Comparison of ENCODE assay signal across 14 cellular contexts in genomic region chr4:102553982-102554381, GRCh38. TPM values are rescaled to one million over a fixed set of nuclear protein-coding genes. Genes with fewer than 3 reads are reported as not detected.
A peak's percentile ranks its signal among the peaks of the same experiment; 100 is the strongest.
DNase-seq lines count a peak whose midpoint lies in the region; ATAC-seq lines count a peak whose summit lies in the region.
"Had no signal": no experiment of that assay in that cellular context is flagged by ENCODE, and none has a peak within 500 bp of the region (broad histone marks: within the 10 kb centered on the region; RNA-seq: fewer than 3 reads in every experiment).

No MANE protein-coding gene starts in this region.

- H3K9me3 ChIP-seq in Karpas-422 (ENCODE audit: low read length): no peaks in the 10 kb centered on the region
- H3K9me3 ChIP-seq: HAP-1 had no signal

- H3K4me3 Mint-ChIP-seq in activated naive CD4-positive, alpha-beta T cell treated with anti-CD3 and anti-CD28 coated beads, Interleukin-2, amount 50 U/mL, for 24 hours: peak overlapping the region; percentile 74
- H3K4me3 Mint-ChIP-seq in activated T-helper 1 cell treated with anti-CD3 and anti-CD28 coated beads, Interleukin-12 subunit alpha, Interleukin-12 subunit beta, Interleukin-2, Interleukin-4 antibody, amounts not matched to agents 30 ng/mL and 10 ng/mL and 1 ng/mL, durations not matched to agents 14 hours and 24 hours and 36 hours: peak overlapping the region; percentile 27
- no peak overlapping the region for H3K4me3 Mint-ChIP-seq in stimulated activated effector memory CD8-positive, alpha-beta T cell treated with anti-CD3 and anti-CD28 coated beads, Interleukin-12 subunit alpha, Interleukin-12 subunit beta, amount 100 ng/mL, for 72 hours
- H3K4me3 Mint-ChIP-seq: central memory CD8-positive, alpha-beta T cell; mesothelial cell of epicardium had no signal

- no peaks in the 10 kb centered on the region for H3K27me3 Mint-ChIP-seq in activated naive CD4-positive, alpha-beta T cell treated with anti-CD3 and anti-CD28 coated beads, Interleukin-2, amount 50 U/mL, for 24 hours
- H3K27me3 Mint-ChIP-seq in activated T-helper 1 cell treated with anti-CD3 and anti-CD28 coated beads, Interleukin-12 subunit alpha, Interleukin-12 subunit beta, Interleukin-2, Interleukin-4 antibody, amounts not matched to agents 30 ng/mL and 10 ng/mL and 1 ng/mL, durations not matched to agents 14 hours and 24 hours and 36 hours (ENCODE audit: insufficient read depth): no peaks in the 10 kb centered on the region
- H3K27me3 Mint-ChIP-seq: central memory CD8-positive, alpha-beta T cell had no signal

- H3K9me3 Mint-ChIP-seq in activated naive CD4-positive, alpha-beta T cell treated with anti-CD3 and anti-CD28 coated beads, Interleukin-2, amount 50 U/mL, for 24 hours: no peaks in the 10 kb centered on the region
- no peaks in the 10 kb centered on the region for H3K9me3 Mint-ChIP-seq in activated T-helper 1 cell treated with anti-CD3 and anti-CD28 coated beads, Interleukin-12 subunit alpha, Interleukin-12 subunit beta, Interleukin-2, Interleukin-4 antibody, amounts not matched to agents 30 ng/mL and 10 ng/mL and 1 ng/mL, durations not matched to agents 14 hours and 24 hours and 36 hours
- no peaks in the 10 kb centered on the region for H3K9me3 Mint-ChIP-seq in stimulated activated effector memory CD8-positive, alpha-beta T cell treated with anti-CD3 and anti-CD28 coated beads, Interleukin-12 subunit alpha, Interleukin-12 subunit beta, amount 100 ng/mL, for 72 hours
- H3K9me3 Mint-ChIP-seq: central memory CD8-positive, alpha-beta T cell; mesothelial cell of epicardium had no signal

- H3K36me3 ChIP-seq in Karpas-422 (ENCODE audit: insufficient read depth, low read length): no peaks in the 10 kb centered on the region
- H3K36me3 ChIP-seq: HAP-1 had no signal

- no peak overlapping the region for H3K27ac ChIP-seq in Karpas-422 (ENCODE audit: low read length)

- ATAC-seq in stimulated activated effector memory CD8-positive, alpha-beta T cell treated with anti-CD3 and anti-CD28 coated beads, Interleukin-12 subunit alpha, Interleukin-12 subunit beta, amount 100 ng/mL, for 72 hours: peak; percentile 71

- H3K79me2 ChIP-seq in Karpas-422 (ENCODE audit: low read length): no peaks in the 10 kb centered on the region

- H3K4me1 ChIP-seq in Karpas-422 (ENCODE audit: low read length): peaks cover 4% of the 10 kb centered on the region; the same call in 1 of the 2 replicates

- H3K4me2 ChIP-seq in Karpas-422 (ENCODE audit: low read depth, low read length, poor library complexity, severe bottlenecking): no peak overlapping the region

- H3K9me2 ChIP-seq in Karpas-422 (replicated peaks; ENCODE audit: insufficient read depth, low read length): no peaks in the 10 kb centered on the region

- no peak overlapping the region for H3K4me3 ChIP-seq in Karpas-422 (ENCODE audit: low read length)
- H3K4me3 ChIP-seq: HAP-1 had no signal

- no peak overlapping the region for H3K9ac ChIP-seq in Karpas-422 (ENCODE audit: low read length)

- H3K36me3 Mint-ChIP-seq in activated naive CD4-positive, alpha-beta T cell treated with anti-CD3 and anti-CD28 coated beads, Interleukin-2, amount 50 U/mL, for 24 hours: peaks cover 40% of the 10 kb centered on the region
- peaks cover 34% of the 10 kb centered on the region for H3K36me3 Mint-ChIP-seq in activated T-helper 1 cell treated with anti-CD3 and anti-CD28 coated beads, Interleukin-12 subunit alpha, Interleukin-12 subunit beta, Interleukin-2, Interleukin-4 antibody, amounts not matched to agents 30 ng/mL and 10 ng/mL and 1 ng/mL, durations not matched to agents 14 hours and 24 hours and 36 hours (ENCODE audit: low read depth)
- H3K36me3 Mint-ChIP-seq in stimulated activated effector memory CD8-positive, alpha-beta T cell treated with anti-CD3 and anti-CD28 coated beads, Interleukin-12 subunit alpha, Interleukin-12 subunit beta, amount 100 ng/mL, for 72 hours: peaks cover 55% of the 10 kb centered on the region
- H3K36me3 Mint-ChIP-seq: mesothelial cell of epicardium had no signal

- intact Hi-C loops in activated T-helper 1 cell treated with anti-CD3 and anti-CD28 coated beads, Interleukin-12 subunit alpha, Interleukin-12 subunit beta, Interleukin-2, Interleukin-4 antibody, amounts not matched to agents 30 ng/mL and 10 ng/mL and 1 ng/mL, durations not matched to agents 14 hours and 24 hours and 36 hours (cut with micrococcal nuclease): loop anchor here (2.0 kb wide), 1 partner anchor 19 kb away; no protein-coding TSS in a partner anchor
- intact Hi-C loops in posterior vena cava (cut with DNase I): no loop called here

- no peak overlapping the region for H2AFZ ChIP-seq in Karpas-422 (ENCODE audit: low read length)

- no peaks in the 10 kb centered on the region for H3K27me3 ChIP-seq in Karpas-422 (ENCODE audit: low read length)

- peak overlapping the region; percentile 95 for H3K27ac Mint-ChIP-seq in activated naive CD4-positive, alpha-beta T cell treated with anti-CD3 and anti-CD28 coated beads, Interleukin-2, amount 50 U/mL, for 24 hours
- H3K27ac Mint-ChIP-seq in activated T-helper 1 cell treated with anti-CD3 and anti-CD28 coated beads, Interleukin-12 subunit alpha, Interleukin-12 subunit beta, Interleukin-2, Interleukin-4 antibody, amounts not matched to agents 30 ng/mL and 10 ng/mL and 1 ng/mL, durations not matched to agents 14 hours and 24 hours and 36 hours: no peak overlapping the region
- H3K27ac Mint-ChIP-seq in stimulated activated effector memory CD8-positive, alpha-beta T cell treated with anti-CD3 and anti-CD28 coated beads, Interleukin-12 subunit alpha, Interleukin-12 subunit beta, amount 100 ng/mL, for 72 hours: no peak overlapping the region
- H3K27ac Mint-ChIP-seq: mesothelial cell of epicardium had no signal

- peaks cover 53% of the 10 kb centered on the region for H3K4me1 Mint-ChIP-seq in activated naive CD4-positive, alpha-beta T cell treated with anti-CD3 and anti-CD28 coated beads, Interleukin-2, amount 50 U/mL, for 24 hours
- peaks cover 51% of the 10 kb centered on the region for H3K4me1 Mint-ChIP-seq in activated T-helper 1 cell treated with anti-CD3 and anti-CD28 coated beads, Interleukin-12 subunit alpha, Interleukin-12 subunit beta, Interleukin-2, Interleukin-4 antibody, amounts not matched to agents 30 ng/mL and 10 ng/mL and 1 ng/mL, durations not matched to agents 14 hours and 24 hours and 36 hours (ENCODE audit: low read depth)
- H3K4me1 Mint-ChIP-seq in stimulated activated effector memory CD8-positive, alpha-beta T cell treated with anti-CD3 and anti-CD28 coated beads, Interleukin-12 subunit alpha, Interleukin-12 subunit beta, amount 100 ng/mL, for 72 hours: peaks cover 45% of the 10 kb centered on the region

- H4K20me1 ChIP-seq in Karpas-422 (ENCODE audit: insufficient read depth, low read depth, low read length): no peaks in the 10 kb centered on the region

- DNase-seq in activated naive CD4-positive, alpha-beta T cell treated with anti-CD3 and anti-CD28 coated beads, Interleukin-2, amount 50 U/mL, for 16 hours: no peak
- no peak for DNase-seq in activated T-helper 1 cell treated with anti-CD3 and anti-CD28 coated beads, Interleukin-12 subunit alpha, Interleukin-12 subunit beta, Interleukin-2, Interleukin-4 antibody, amounts not matched to agents 30 ng/mL and 10 ng/mL and 1 ng/mL, durations not matched to agents 14 hours and 24 hours and 36 hours (ENCODE audit: low spot score)
- DNase-seq in kidney tubule cell (ENCODE audit: low spot score) (peak; percentile 68), cortex of kidney (lab: John Stamatoyannopoulos, UW) (no peak), Karpas-422 (no peak), posterior vena cava (ENCODE audit: low spot score) (no peak)
- no peak for DNase-seq in stimulated activated effector memory CD8-positive, alpha-beta T cell treated with anti-CD3 and anti-CD28 coated beads, Interleukin-12 subunit alpha, Interleukin-12 subunit beta, amount 100 ng/mL, for 72 hours (ENCODE audit: low spot score in 2 of 2)
- DNase-seq: Calu3, GDM1, NCI-H1694 had no signal

RNA-seq across cellular contexts. Expression of gene NFKB1, which starts 52.8 kb away (rescaled TPM):
- 139 and 145 TPM in 2 replicates for total RNA-seq in activated T-helper 1 cell treated with anti-CD3 and anti-CD28 coated beads, Interleukin-12 subunit alpha, Interleukin-12 subunit beta, Interleukin-2, Interleukin-4 antibody, amounts not matched to agents 30 ng/mL and 10 ng/mL and 1 ng/mL, durations not matched to agents 14 hours and 24 hours and 36 hours
- total RNA-seq in Karpas-422 (2014; rRNA removed; shearing (Covaris generic); ENCODE audit: low replicate concordance): 5.3 and 7.9 TPM in 2 replicates
- 10 to 100 TPM; 31.4 to 35.7 TPM for total RNA-seq in posterior vena cava
